9 cellular contexts compared by ENCODE assay signal in genomic region chr2:57516740-57517340, GRCh38.
DNase-seq lines count a peak whose midpoint lies in the region; ATAC-seq and TF ChIP-seq lines count a peak whose summit lies in the region.
"Had no signal": no experiment of that assay in that cellular context is flagged by ENCODE, and none has a peak within 500 bp of the region (broad histone marks: within the 10 kb centered on the region; RNA-seq: fewer than 3 reads in every experiment).

No MANE protein-coding gene starts in this region.

- H3K9me3 ChIP-seq in naive thymus-derived CD4-positive, alpha-beta T cell (ENCODE audit: control insufficient read depth in 2 of 3, low read length in 3 of 3), result no peaks in the 10 kb centered on the region

- peak overlapping the region in 40 of 59 donors; percentile 1 to 52 (median 24) for H3K4me3 ChIP-seq in dorsolateral prefrontal cortex
- no peak overlapping the region for H3K4me3 ChIP-seq in naive thymus-derived CD4-positive, alpha-beta T cell (ENCODE audit: low read length)

- H3K27ac Mint-ChIP-seq in naive thymus-derived CD4-positive, alpha-beta T cell, result no peak overlapping the region
- H3K27ac Mint-ChIP-seq: activated naive CD4-positive, alpha-beta T cell treated with anti-CD3 and anti-CD28 coated beads, Interleukin-2, amount 50 U/mL, for 72 hours had no signal

- ATAC-seq in GM21381 (IDR thresholded peaks at IDR 0.05; ENCODE audit: unreplicated experiment), result peak; percentile 72
- ATAC-seq in HG03565 (IDR thresholded peaks at IDR 0.05; ENCODE audit: unreplicated experiment), result peak; percentile 93
- ATAC-seq in naive thymus-derived CD4-positive, alpha-beta T cell, result peak; percentile 52

- in situ Hi-C loops in G401 (cut with HindIII; ENCODE audit: low sequenced_read_pairs), result no loop called here

- DNase-seq in G401 (ENCODE audit: low spot score) (peak; percentile 56), NOMO-1 treated with DMSO at 0.1 percent for 48 hours (lab: John Stamatoyannopoulos, UW; ENCODE audit: unreplicated experiment) (peak; percentile 54), dorsolateral prefrontal cortex (no peak), OCI-M2 (lab: John Stamatoyannopoulos, UW; ENCODE audit: unreplicated experiment) (no peak)
- DNase-seq in naive thymus-derived CD4-positive, alpha-beta T cell, result peak in 5 of 9 donors; percentile 7 to 25 (median 11)
- DNase-seq in stimulated activated CD4-positive, alpha-beta T cell treated with anti-CD3 and anti-CD28 coated beads, Interleukin-4, amount 100 ng/mL, for 24 hours, result no peak

- H3K36me3 ChIP-seq in naive thymus-derived CD4-positive, alpha-beta T cell (ENCODE audit: control insufficient read depth in 2 of 3, insufficient read depth in 3 of 3, low read length in 3 of 3), result no peaks in the 10 kb centered on the region

- peak overlapping the region in 4 of 59 donors; percentile 22 to 48 (median 33) for H3K27ac ChIP-seq in dorsolateral prefrontal cortex
- no peak overlapping the region for H3K27ac ChIP-seq in naive thymus-derived CD4-positive, alpha-beta T cell (ENCODE audit: low read depth, low read length)

- H3K36me3 Mint-ChIP-seq in naive thymus-derived CD4-positive, alpha-beta T cell, result no peaks in the 10 kb centered on the region
- H3K36me3 Mint-ChIP-seq: activated naive CD4-positive, alpha-beta T cell treated with anti-CD3 and anti-CD28 coated beads, Interleukin-2, amount 50 U/mL, for 72 hours had no signal

- intact Hi-C loops in dorsolateral prefrontal cortex (cut with DNase I), result loop anchor here in 1 of 2 donors (5.0 kb wide), 1 partner anchor 1335 kb away; the partner anchor contains the start of gene CCDC85A
- intact Hi-C loops in naive thymus-derived CD4-positive, alpha-beta T cell (cut with micrococcal nuclease), result loop anchor here (1.0 to 5.0 kb wide), 2 partner anchors 1334 to 1385 kb away; partner anchors contain the start of gene CCDC85A (in 1 of the 2)

- no peaks in the 10 kb centered on the region for H3K4me1 Mint-ChIP-seq in naive thymus-derived CD4-positive, alpha-beta T cell

- CTCF ChIA-PET in naive thymus-derived CD4-positive, alpha-beta T cell (lab: Charles Lee), result no interaction called here

- H3K4me3 Mint-ChIP-seq in naive thymus-derived CD4-positive, alpha-beta T cell, result no peak overlapping the region

- H3K27me3 ChIP-seq in dorsolateral prefrontal cortex, result no peaks in the 10 kb centered on the region
- no peaks in the 10 kb centered on the region for H3K27me3 ChIP-seq in naive thymus-derived CD4-positive, alpha-beta T cell (ENCODE audit: control insufficient read depth in 2 of 2, insufficient read depth in 2 of 2, low read length in 2 of 2)

- TF ChIP-seq CTCF in dorsolateral prefrontal cortex (IDR thresholded peaks at IDR 0.05 in 54 of 56, conservative IDR thresholded peaks at IDR 0.05 in 2 of 56; ENCODE audit: low read depth in 1 of 56, partially characterized antibody in 56 of 56), result peak; percentile 60 to 97 (median 81)

- peaks cover 0 to 4% (median 0%) of the 10 kb centered on the region in 5 donors for H3K27me3 Mint-ChIP-seq in naive thymus-derived CD4-positive, alpha-beta T cell

- H3K9me3 Mint-ChIP-seq in naive thymus-derived CD4-positive, alpha-beta T cell, result peaks cover 0 to 1% (median 0%) of the 10 kb centered on the region in 11 donors

- POLR2A ChIA-PET in naive thymus-derived CD4-positive, alpha-beta T cell (lab: Charles Lee), result no interaction called here

- no peaks in the 10 kb centered on the region for H3K4me1 ChIP-seq in naive thymus-derived CD4-positive, alpha-beta T cell (ENCODE audit: control insufficient read depth in 2 of 2, insufficient read depth in 2 of 2, low read length in 2 of 2)

Comparison
In these comparisons a context has a peak if more than half of its experiments do, and no peak if none do; other contexts are left out.
1. DNase-seq: peak in G401 (single experiment), NOMO-1 treated with DMSO at 0.1 percent for 48 hours (single experiment) and naive thymus-derived CD4-positive, alpha-beta T cell (5 of 9); none in dorsolateral prefrontal cortex (0 of 10), stimulated activated CD4-positive, alpha-beta T cell treated with anti-CD3 and anti-CD28 coated beads, Interleukin-4, amount 100 ng/mL, for 24 hours (single experiment) and OCI-M2 (single experiment).
2. Peak in every context shown above with its lines, with median percentiles within 50 percentile points of each other: ATAC-seq.